In the genomic region with DNA sequence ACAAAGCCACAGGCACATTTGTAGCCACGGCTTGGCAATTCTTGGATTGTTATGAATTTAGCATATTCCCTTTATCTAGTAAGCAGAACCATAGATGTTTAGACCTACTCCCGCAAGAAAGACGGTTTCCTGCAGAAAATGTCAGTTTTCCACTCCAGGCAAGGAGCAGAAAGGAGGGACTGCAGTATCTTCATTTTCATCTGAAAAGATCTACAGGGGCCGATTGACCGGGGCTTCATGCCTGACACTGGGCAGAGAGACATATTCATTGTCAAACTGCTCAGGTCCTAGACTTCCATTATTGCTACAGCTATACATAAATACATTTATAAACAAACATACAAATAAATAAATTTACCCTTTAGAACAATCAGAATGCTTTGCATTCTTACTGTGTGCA, we compare ENCODE assay signal across 28 cellular contexts.
"Had no signal": no experiment of that assay in that cellular context is flagged by ENCODE, and none has a peak within 500 bp of the region (broad histone marks: within the 10 kb centered on the region; RNA-seq: fewer than 3 reads in every experiment).

No MANE protein-coding gene starts in this region.

- H3K4me1 ChIP-seq: left lung, lower lobe of right lung, parathyroid adenoma, right atrium auricular region, right lobe of liver, stomach, testis, tibial artery, upper lobe of right lung had no signal

- DNase-seq: head of caudate nucleus; hippocampal formation; kidney glomerular epithelial cell; left cardiac atrium; left lung; lower lobe of right lung; mammary epithelial cell; mesenchymal stem cell; naive thymus-derived CD8-positive, alpha-beta T cell; occipital lobe; psoas muscle; right lobe of liver; stimulated activated CD4-positive, alpha-beta T cell treated with anti-CD3 and anti-CD28 coated beads, Interleukin-1b, Interleukin-23, amount 100 ng/mL, for 48 hours; stimulated activated CD4-positive, alpha-beta T cell treated with anti-CD3 and anti-CD28 coated beads, Interleukin-2, amount 100 ng/mL, for 48 hours; stimulated activated CD4-positive, alpha-beta T cell treated with anti-CD3 and anti-CD28 coated beads, Interleukin-4, amount 100 ng/mL, for 4 hours; stimulated activated CD8-positive, alpha-beta memory T cell treated with anti-CD3 and anti-CD28 coated beads, Interleukin-4, amount 100 ng/mL, for 48 hours; stimulated activated naive CD8-positive, alpha-beta T cell treated with anti-CD3 and anti-CD28 coated beads, Interleukin-15, Interleukin-2, amounts not matched to agents 100 U/mL and 50 U/mL, for 24 hours; stomach; testis; tibial artery; trophoblast cell; upper lobe of right lung had no signal

- H3K27ac Mint-ChIP-seq: naive thymus-derived CD8-positive, alpha-beta T cell; nephron; stimulated activated memory B cell treated with anti-CD40 and anti-IgM and Interleukin-4, amounts not matched to agents 10 μg/mL and 1 μg/mL and 100 μg/mL, for 72 hours had no signal

- H3K4me3 Mint-ChIP-seq: naive thymus-derived CD8-positive, alpha-beta T cell; nephron; stimulated activated memory B cell treated with anti-CD40 and anti-IgM and Interleukin-4, amounts not matched to agents 10 μg/mL and 1 μg/mL and 100 μg/mL, for 72 hours had no signal

- H3K27me3 Mint-ChIP-seq: naive thymus-derived CD8-positive, alpha-beta T cell; stimulated activated memory B cell treated with anti-CD40 and anti-IgM and Interleukin-4, amounts not matched to agents 10 μg/mL and 1 μg/mL and 100 μg/mL, for 72 hours had no signal

- H3K36me3 Mint-ChIP-seq: naive thymus-derived CD8-positive, alpha-beta T cell; stimulated activated memory B cell treated with anti-CD40 and anti-IgM and Interleukin-4, amounts not matched to agents 10 μg/mL and 1 μg/mL and 100 μg/mL, for 72 hours had no signal

- H3K27ac ChIP-seq: left lung, lower lobe of right lung, neutrophil, parathyroid adenoma, psoas muscle, right atrium auricular region, right lobe of liver, stomach, testis, tibial artery, upper lobe of right lung had no signal

- H3K36me3 ChIP-seq: left lung, lower lobe of right lung, neutrophil, right atrium auricular region, right lobe of liver, stomach, tibial artery, upper lobe of right lung had no signal

- H3K27me3 ChIP-seq: left lung, neutrophil, right atrium auricular region, right lobe of liver, stomach, testis, tibial artery, upper lobe of right lung had no signal

- H3K4me3 ChIP-seq: left lung, lower lobe of right lung, psoas muscle, right atrium auricular region, right lobe of liver, smooth muscle cell, stomach, testis, tibial artery, upper lobe of right lung had no signal

- H3K4me2 ChIP-seq: smooth muscle cell had no signal

- H3K9ac ChIP-seq: parathyroid adenoma had no signal

- H3K4me1 Mint-ChIP-seq: nephron; stimulated activated memory B cell treated with anti-CD40 and anti-IgM and Interleukin-4, amounts not matched to agents 10 μg/mL and 1 μg/mL and 100 μg/mL, for 72 hours had no signal

- H2AFZ ChIP-seq: parathyroid adenoma had no signal

- H3K9me3 Mint-ChIP-seq: naive thymus-derived CD8-positive, alpha-beta T cell; nephron; stimulated activated memory B cell treated with anti-CD40 and anti-IgM and Interleukin-4, amounts not matched to agents 10 μg/mL and 1 μg/mL and 100 μg/mL, for 72 hours had no signal

- H3K9me3 ChIP-seq: left lung, lower lobe of right lung, neutrophil, psoas muscle, right atrium auricular region, right lobe of liver, stomach, testis, tibial artery, upper lobe of right lung had no signal
